1 cellular context compared by ENCODE assay signal in the genomic region with DNA sequence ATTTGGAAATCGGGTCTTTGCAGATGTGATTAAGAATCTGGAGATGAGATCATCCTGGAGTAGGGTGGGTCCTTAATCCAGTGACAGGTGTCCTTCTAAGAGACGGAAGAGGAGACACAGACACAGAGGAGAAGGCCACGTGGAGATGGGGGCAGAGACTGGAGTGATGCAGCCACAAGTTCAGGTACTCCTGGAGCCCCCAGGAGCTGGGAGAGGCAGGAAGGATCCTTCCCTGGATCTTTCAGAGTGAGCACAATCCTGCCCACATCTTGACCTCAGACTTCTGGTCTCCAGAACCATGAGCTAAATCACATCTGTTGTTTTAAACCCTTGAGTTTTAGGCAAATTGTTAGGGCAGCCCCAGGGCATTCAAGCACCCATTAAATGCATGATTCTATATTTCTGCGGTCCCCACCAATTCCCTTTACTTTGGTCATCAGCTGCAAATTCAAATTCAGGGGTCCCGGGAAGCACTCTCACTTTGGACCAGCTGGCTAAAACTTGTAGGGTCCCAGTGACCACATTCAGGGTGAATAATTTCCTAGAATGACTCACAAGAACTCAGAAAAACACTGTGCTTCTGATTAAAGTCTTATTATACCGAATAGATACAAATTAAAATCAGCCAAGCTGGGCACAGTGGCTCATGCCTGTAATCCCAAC.
TF ChIP-seq lines count a peak whose summit lies in the region.

No MANE protein-coding gene starts in this region.

TF ChIP-seq in SK-N-SH, 30 proteins besides CTCF, POLR2A, EP300 and RAD21:
- no peak for TF ChIP-seq TCF12 (IDR thresholded peaks at IDR 0.05)
- TF ChIP-seq RCOR1 (IDR thresholded peaks at IDR 0.05; ENCODE audit: low read length): no peak
- TF ChIP-seq JUND (IDR thresholded peaks at IDR 0.05): no peak
- TF ChIP-seq RFX5 (IDR thresholded peaks at IDR 0.05; ENCODE audit: low read length): no peak
- TF ChIP-seq, protein P1, sequence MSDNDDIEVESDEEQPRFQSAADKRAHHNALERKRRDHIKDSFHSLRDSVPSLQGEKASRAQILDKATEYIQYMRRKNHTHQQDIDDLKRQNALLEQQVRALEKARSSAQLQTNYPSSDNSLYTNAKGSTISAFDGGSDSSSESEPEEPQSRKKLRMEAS (IDR thresholded peaks at IDR 0.05; ENCODE audit: low read depth): no peak
- no peak for TF ChIP-seq USF2 (IDR thresholded peaks at IDR 0.05; ENCODE audit: borderline replicate concordance, low read depth, low read length)
- no peak for TF ChIP-seq FOXM1 (IDR thresholded peaks at IDR 0.05; ENCODE audit: low read depth)
- no peak for TF ChIP-seq MEF2A (IDR thresholded peaks at IDR 0.05; ENCODE audit: borderline replicate concordance, low read depth)
- no peak for TF ChIP-seq REST (IDR thresholded peaks at IDR 0.05; ENCODE audit: low read depth, low read length)
- TF ChIP-seq GABPA (IDR thresholded peaks at IDR 0.05; ENCODE audit: low read depth): no peak
- TF ChIP-seq SMC3 (IDR thresholded peaks at IDR 0.05; ENCODE audit: low read depth, low read length): no peak
- TF ChIP-seq IRF3 (IDR thresholded peaks at IDR 0.05; ENCODE audit: low read depth, low read length): no peak
- no peak for TF ChIP-seq USF1 (IDR thresholded peaks at IDR 0.05; ENCODE audit: borderline replicate concordance, low read depth)
- TF ChIP-seq NFIC (IDR thresholded peaks at IDR 0.05; ENCODE audit: borderline replicate concordance): no peak
- TF ChIP-seq FOSL2 (IDR thresholded peaks at IDR 0.05; ENCODE audit: borderline replicate concordance, low read depth): no peak
- TF ChIP-seq EZH2phosphoT487 (IDR thresholded peaks at IDR 0.05; ENCODE audit: borderline replicate concordance, low read depth): no peak
- TF ChIP-seq FOXJ3 (CRISPR knock-in tag; IDR thresholded peaks at IDR 0.05): no peak
- no peak for TF ChIP-seq ZBTB33 (IDR thresholded peaks at IDR 0.05; ENCODE audit: borderline replicate concordance, low read depth)
